In the genomic region with DNA sequence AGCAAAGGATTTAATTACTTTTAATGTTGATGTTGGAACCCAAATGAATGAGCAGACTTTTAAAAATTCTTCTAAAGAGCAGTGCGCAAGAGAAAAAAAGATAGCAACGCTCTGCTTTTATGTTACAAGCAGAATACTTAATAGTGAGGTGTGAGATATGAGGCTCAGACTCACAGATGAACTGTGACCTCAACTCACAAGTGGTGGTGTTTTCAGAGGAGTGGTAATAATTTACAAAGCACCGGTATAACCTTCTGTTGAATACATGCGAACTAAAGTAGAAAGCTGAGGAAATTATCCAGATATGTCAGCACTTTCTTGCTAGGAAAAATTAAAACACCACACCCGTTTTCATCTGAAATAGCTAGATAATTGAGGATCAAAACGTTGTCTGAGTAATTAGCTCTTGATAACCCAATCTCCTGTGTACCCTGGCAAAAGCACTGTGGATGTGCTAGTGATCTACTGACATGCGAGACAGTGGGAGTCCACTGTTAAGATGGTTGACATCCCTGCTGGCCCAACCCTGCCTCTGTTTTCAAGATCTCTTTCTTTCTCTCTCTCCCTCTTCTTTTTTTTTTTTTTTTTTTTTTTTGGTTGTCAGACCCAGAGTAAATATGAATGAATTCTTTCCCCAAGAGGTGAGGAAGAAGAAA, we compare ENCODE assay signal across 30 cellular contexts. TPM values are rescaled to one million over a fixed set of nuclear protein-coding genes. Genes with fewer than 3 reads are reported as not detected.
"Had no signal": no experiment of that assay in that cellular context is flagged by ENCODE, and none has a peak within 500 bp of the region (broad histone marks: within the 10 kb centered on the region; RNA-seq: fewer than 3 reads in every experiment).

No MANE protein-coding gene starts in this region.

- ATAC-seq: activated CD4-positive, alpha-beta T cell treated with anti-CD3 and anti-CD28 coated beads for 36 hours; activated CD8-positive, alpha-beta memory T cell treated with anti-CD3 and anti-CD28 coated beads, Interleukin-2, amount 10 ng/mL, durations not matched to agents 7 days and 5 days; activated CD8-positive, alpha-beta T cell treated with anti-CD3 and anti-CD28 coated beads, Interleukin-2, amount 10 ng/mL, durations not matched to agents 7 days and 5 days; foreskin keratinocyte; gastrocnemius medialis; heart left ventricle had no signal

- H3K9me3 ChIP-seq: esophagus muscularis mucosa, gastrocnemius medialis, heart left ventricle had no signal

- H3K36me3 ChIP-seq: brain microvascular endothelial cell, esophagus muscularis mucosa, gastrocnemius medialis, heart left ventricle had no signal

- DNase-seq: activated CD4-positive, alpha-beta memory T cell treated with anti-CD3 and anti-CD28 coated beads for 36 hours; activated CD4-positive, alpha-beta T cell treated with anti-CD3 and anti-CD28 coated beads for 36 hours; activated CD4-positive, alpha-beta T cell treated with anti-CD3 and anti-CD28 coated beads, Interleukin-2, amount 10 ng/mL, durations not matched to agents 24 days and 14 days; activated CD4-positive, CD25-positive, alpha-beta regulatory T cell; activated CD4-positive, CD25-positive, alpha-beta regulatory T cell treated with anti-CD3 and anti-CD28 coated beads, Interleukin-2, amount 50 U/mL, for 72 hours; activated CD8-positive, alpha-beta memory T cell treated with anti-CD3 and anti-CD28 coated beads, Interleukin-2, amount 10 ng/mL, durations not matched to agents 7 days and 5 days; activated CD8-positive, alpha-beta memory T cell treated with anti-CD3 and anti-CD28 coated beads, Interleukin-2, amount 50 U/mL, for 4 hours; activated CD8-positive, alpha-beta T cell treated with anti-CD3 and anti-CD28 coated beads, Interleukin-2, amount 10 ng/mL, durations not matched to agents 7 days and 5 days; activated gamma-delta T cell treated with Interleukin-2 at 50 U/mL for 16 hours; activated naive CD4-positive, alpha-beta T cell treated with anti-CD3 and anti-CD28 coated beads, Interleukin-2, amount 50 U/mL, for 16 hours; activated naive CD4-positive, alpha-beta T cell treated with Interleukin-2 at 50 U/mL for 16 hours; activated T-cell treated with anti-CD3 and anti-CD28 coated beads, Interleukin-2, amount 50 U/mL, for 1 hour; activated T-cell treated with anti-CD3 and anti-CD28 coated beads, Interleukin-2, amount 50 U/mL, for 48 hours; amniotic stem cell; anterior cingulate cortex; brain microvascular endothelial cell; dorsolateral prefrontal cortex; effector memory CD4-positive, alpha-beta T cell; endodermal cell; foreskin keratinocyte; gastrocnemius medialis; glutamatergic neuron; heart left ventricle; T-helper 2 cell had no signal

- H3K4me3 ChIP-seq: coronary artery, dorsolateral prefrontal cortex, esophagus muscularis mucosa, gastrocnemius medialis, heart left ventricle had no signal

- H3K27ac ChIP-seq: brain microvascular endothelial cell, coronary artery, dorsolateral prefrontal cortex, esophagus muscularis mucosa, foreskin keratinocyte, gastrocnemius medialis, heart left ventricle had no signal

- FAIRE-seq: astrocyte, bronchial epithelial cell had no signal

RNA-seq across cellular contexts. Expression of gene TLL1, which starts 6.9 kb away (rescaled TPM):
- total RNA-seq: activated CD4-positive, alpha-beta memory T cell treated with anti-CD3 and anti-CD28 coated beads for 36 hours; activated CD4-positive, alpha-beta T cell treated with anti-CD3 and anti-CD28 coated beads for 36 hours; activated CD4-positive, alpha-beta T cell treated with anti-CD3 and anti-CD28 coated beads, Interleukin-2, amount 10 ng/mL, durations not matched to agents 24 days and 14 days; activated CD8-positive, alpha-beta memory T cell treated with anti-CD3 and anti-CD28 coated beads for 36 hours; activated CD8-positive, alpha-beta memory T cell treated with anti-CD3 and anti-CD28 coated beads, Interleukin-2, amount 10 ng/mL, durations not matched to agents 7 days and 5 days; activated CD8-positive, alpha-beta T cell treated with anti-CD3 and anti-CD28 coated beads, Interleukin-2, amount 10 ng/mL, durations not matched to agents 7 days and 5 days; activated T-helper 1 cell treated with anti-CD3 and anti-CD28 coated beads, Interleukin-12 subunit alpha, Interleukin-12 subunit beta, Interleukin-2, Interleukin-4 antibody, amounts not matched to agents 30 ng/mL and 10 ng/mL and 1 ng/mL, durations not matched to agents 14 hours and 24 hours and 36 hours had no signal
